Comparison of ENCODE assay signal across 8 cellular contexts in genomic region chr14:21437063-21437901, GRCh38. TPM values are rescaled to one million over a fixed set of nuclear protein-coding genes. Genes with fewer than 3 reads are reported as not detected.
DNase-seq lines count a peak whose midpoint lies in the region; ATAC-seq and TF ChIP-seq lines count a peak whose summit lies in the region.

No MANE protein-coding gene starts in this region.

- H3K36me3 ChIP-seq in breast epithelium = no peaks in the 10 kb centered on the region
- H3K36me3 ChIP-seq in skeletal muscle tissue (ENCODE audit: control insufficient read depth in 3 of 3, insufficient read depth in 3 of 3, low read length in 3 of 3) = no peaks in the 10 kb centered on the region

- peak; percentile 93 for DNase-seq in AG04449 (ENCODE audit: low read depth, low spot score)
- peak; percentile 99 for DNase-seq in NCI-H2196 (lab: John Stamatoyannopoulos, UW; ENCODE audit: unreplicated experiment)
- peak; percentile 96 to 97 for DNase-seq in breast epithelium (ENCODE audit: low spot score in 2 of 2)

- POLR2A ChIA-PET in AG04449 (lab: Yijun Ruan, JAX) = interaction anchor here (0.7 to 1.3 kb wide), 5 partner anchors 18 to 354 kb away, joined by 3 to 14 read pairs (median 5); partner anchors contain the start of genes CHD8, METTL3, RAB2B and TOX4

- ATAC-seq in GM18873 (IDR thresholded peaks at IDR 0.05; ENCODE audit: low FRiP score, unreplicated experiment) (peak; percentile 97), HG03135 (IDR thresholded peaks at IDR 0.05; ENCODE audit: unreplicated experiment) (peak; percentile 98)

- H3K4me1 ChIP-seq in breast epithelium = peaks cover 0 to 7% of the 10 kb centered on the region in 2 donors
- H3K4me1 ChIP-seq in skeletal muscle tissue (ENCODE audit: control insufficient read depth in 3 of 3, insufficient read depth in 3 of 3, low read length in 3 of 3) = peaks cover 13 to 16% (median 14%) of the 10 kb centered on the region in 3 donors

- CTCF ChIA-PET in AG04449 (lab: Yijun Ruan, JAX) = interaction anchor here (1.0 to 1.7 kb wide), 4 partner anchors 9 to 41 kb away, joined by 3 to 18 read pairs (median 5); partner anchors contain the start of gene CHD8

- no peak for TF ChIP-seq POLR2A in breast epithelium (IDR thresholded peaks at IDR 0.05)

- TF ChIP-seq CTCF in AG04449 (IDR thresholded peaks at IDR 0.05; ENCODE audit: insufficient read depth, low read length, missing control alignments) (no peak), VCaP (conservative IDR thresholded peaks at IDR 0.05) (no peak), breast epithelium (IDR thresholded peaks at IDR 0.05) (no peak)

- H3K9ac ChIP-seq in skeletal muscle tissue (ENCODE audit: low read depth in 1 of 3, low read length in 3 of 3) = peak overlapping the region; percentile 90 to 99 (median 95)

- no peaks in the 10 kb centered on the region for H3K27me3 ChIP-seq in breast epithelium
- no peaks in the 10 kb centered on the region for H3K27me3 ChIP-seq in skeletal muscle tissue (ENCODE audit: control insufficient read depth in 3 of 3, insufficient read depth in 3 of 3, low read length in 3 of 3)

- no peaks in the 10 kb centered on the region for H3K9me3 ChIP-seq in breast epithelium
- no peaks in the 10 kb centered on the region for H3K9me3 ChIP-seq in iPS-18c (ENCODE audit: control insufficient read depth, insufficient read depth, low read length)
- H3K9me3 ChIP-seq in skeletal muscle tissue (ENCODE audit: control insufficient read depth in 3 of 3, low read length in 3 of 3) = no peaks in the 10 kb centered on the region

- intact Hi-C loops in breast epithelium (cut with DNase I; ENCODE audit: low total_unique reads) = no loop called here

- H3K4me3 ChIP-seq in AG04449 (ENCODE audit: low read depth, low read length) = peak overlapping the region; percentile 96
- peak overlapping the region; percentile 88 to 93 (median 88) for H3K4me3 ChIP-seq in breast epithelium
- peak overlapping the region; percentile 74 for H3K4me3 ChIP-seq in iPS-18c (ENCODE audit: insufficient read depth, low read depth, low read length)
- peak overlapping the region; percentile 93 to 95 (median 95) for H3K4me3 ChIP-seq in skeletal muscle tissue (ENCODE audit: low read length in 3 of 3)

- peak overlapping the region; percentile 89 for H3K27ac ChIP-seq in VCaP
- H3K27ac ChIP-seq in breast epithelium = peak overlapping the region; percentile 90 to 97
- peak overlapping the region; percentile 95 for H3K27ac ChIP-seq in skeletal muscle tissue (ENCODE audit: low read depth, low read length)

RNA-seq across cellular contexts. Expression of gene CHD8, which starts 18.6 kb away (rescaled TPM):
- total RNA-seq in breast epithelium (10 to 100 TPM; 53.8 to 81.4 (median 72.4) TPM), skeletal muscle tissue (48.0 TPM)

RNA-seq across cellular contexts. Expression of gene RAB2B, which starts 39.5 kb away (rescaled TPM):
- 10 to 100 TPM; 26.9 to 28.5 (median 27.5) TPM for total RNA-seq in breast epithelium
- 45.4 TPM for total RNA-seq in skeletal muscle tissue

RNA-seq across cellular contexts. Expression of gene TOX4, which starts 39.7 kb away (rescaled TPM):
- total RNA-seq in breast epithelium = 10 to 100 TPM; 38.0 to 55.2 (median 52.1) TPM
- 18.8 TPM for total RNA-seq in skeletal muscle tissue

RNA-seq across cellular contexts. Expression of gene SUPT16H, which starts 53.5 kb away (rescaled TPM):
- total RNA-seq in breast epithelium = 10 to 100 TPM; 66.1 to 79.3 (median 73.1) TPM
- total RNA-seq in skeletal muscle tissue = 55.8 TPM

Comparison
In these comparisons a context has a peak if more than half of its experiments do, and no peak if none do; other contexts are left out.
1. Peak in every context shown above with its lines: DNase-seq, ATAC-seq, H3K4me3 ChIP-seq and H3K27ac ChIP-seq.